ENCODE assay signal across 1 cellular context in the genomic region with DNA sequence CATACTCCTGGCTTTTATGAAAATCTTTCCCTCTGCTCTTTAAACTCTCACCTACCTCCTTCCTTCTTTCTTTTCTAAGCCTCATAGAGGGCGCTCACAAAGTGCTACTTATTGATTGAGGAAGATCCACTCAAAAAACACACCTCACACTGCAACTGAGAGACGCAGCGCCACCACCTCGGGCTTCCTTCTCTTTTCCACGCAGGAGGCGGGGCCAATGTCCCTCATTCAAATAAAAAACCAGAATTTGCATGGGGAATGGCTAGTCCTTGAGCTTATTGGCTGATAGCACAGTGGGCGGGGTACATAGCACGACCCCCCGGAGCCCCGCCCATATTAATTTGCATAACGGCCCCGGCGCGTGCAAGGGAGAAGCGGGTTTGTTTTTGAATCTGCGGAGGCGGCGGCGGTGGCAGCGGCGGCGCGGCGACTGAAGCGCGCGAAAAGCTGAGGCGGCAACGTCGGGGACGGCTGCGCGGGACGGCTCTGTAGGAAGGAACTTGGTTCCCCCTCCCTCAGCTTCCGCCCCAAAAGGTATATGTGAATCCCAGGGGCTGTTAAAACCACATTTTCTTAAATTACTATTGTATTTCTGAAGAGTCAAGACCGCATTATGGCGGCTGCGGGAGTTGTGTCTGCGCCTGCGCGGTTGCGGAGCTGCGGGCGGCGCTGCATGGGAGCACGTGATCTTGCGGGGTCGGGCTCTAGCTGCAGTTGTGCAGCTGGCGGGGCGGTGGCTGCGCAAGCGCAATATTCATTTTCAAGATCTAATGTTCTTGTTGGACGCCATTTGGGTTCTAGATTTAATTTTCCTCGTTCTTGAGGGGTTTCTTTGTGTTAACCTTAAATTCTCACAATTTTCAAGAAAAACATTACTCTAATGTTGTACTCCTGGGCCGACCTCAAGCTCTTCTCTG.
TF ChIP-seq lines count a peak whose summit lies in the region.

A gene with protein sequence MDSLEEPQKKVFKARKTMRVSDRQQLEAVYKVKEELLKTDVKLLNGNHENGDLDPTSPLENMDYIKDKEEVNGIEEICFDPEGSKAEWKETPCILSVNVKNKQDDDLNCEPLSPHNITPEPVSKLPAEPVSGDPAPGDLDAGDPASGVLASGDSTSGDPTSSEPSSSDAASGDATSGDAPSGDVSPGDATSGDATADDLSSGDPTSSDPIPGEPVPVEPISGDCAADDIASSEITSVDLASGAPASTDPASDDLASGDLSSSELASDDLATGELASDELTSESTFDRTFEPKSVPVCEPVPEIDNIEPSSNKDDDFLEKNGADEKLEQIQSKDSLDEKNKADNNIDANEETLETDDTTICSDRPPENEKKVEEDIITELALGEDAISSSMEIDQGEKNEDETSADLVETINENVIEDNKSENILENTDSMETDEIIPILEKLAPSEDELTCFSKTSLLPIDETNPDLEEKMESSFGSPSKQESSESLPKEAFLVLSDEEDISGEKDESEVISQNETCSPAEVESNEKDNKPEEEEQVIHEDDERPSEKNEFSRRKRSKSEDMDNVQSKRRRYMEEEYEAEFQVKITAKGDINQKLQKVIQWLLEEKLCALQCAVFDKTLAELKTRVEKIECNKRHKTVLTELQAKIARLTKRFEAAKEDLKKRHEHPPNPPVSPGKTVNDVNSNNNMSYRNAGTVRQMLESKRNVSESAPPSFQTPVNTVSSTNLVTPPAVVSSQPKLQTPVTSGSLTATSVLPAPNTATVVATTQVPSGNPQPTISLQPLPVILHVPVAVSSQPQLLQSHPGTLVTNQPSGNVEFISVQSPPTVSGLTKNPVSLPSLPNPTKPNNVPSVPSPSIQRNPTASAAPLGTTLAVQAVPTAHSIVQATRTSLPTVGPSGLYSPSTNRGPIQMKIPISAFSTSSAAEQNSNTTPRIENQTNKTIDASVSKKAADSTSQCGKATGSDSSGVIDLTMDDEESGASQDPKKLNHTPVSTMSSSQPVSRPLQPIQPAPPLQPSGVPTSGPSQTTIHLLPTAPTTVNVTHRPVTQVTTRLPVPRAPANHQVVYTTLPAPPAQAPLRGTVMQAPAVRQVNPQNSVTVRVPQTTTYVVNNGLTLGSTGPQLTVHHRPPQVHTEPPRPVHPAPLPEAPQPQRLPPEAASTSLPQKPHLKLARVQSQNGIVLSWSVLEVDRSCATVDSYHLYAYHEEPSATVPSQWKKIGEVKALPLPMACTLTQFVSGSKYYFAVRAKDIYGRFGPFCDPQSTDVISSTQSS (plus strand): TSS at position 389 of the 917 bp plus-strand sequence. CDS start 58,234 bp downstream, outside the sequence.

TF ChIP-seq in liver, 16 proteins besides CTCF, POLR2A, EP300 and RAD21 (continued from another document):
- TF ChIP-seq, protein P1, sequence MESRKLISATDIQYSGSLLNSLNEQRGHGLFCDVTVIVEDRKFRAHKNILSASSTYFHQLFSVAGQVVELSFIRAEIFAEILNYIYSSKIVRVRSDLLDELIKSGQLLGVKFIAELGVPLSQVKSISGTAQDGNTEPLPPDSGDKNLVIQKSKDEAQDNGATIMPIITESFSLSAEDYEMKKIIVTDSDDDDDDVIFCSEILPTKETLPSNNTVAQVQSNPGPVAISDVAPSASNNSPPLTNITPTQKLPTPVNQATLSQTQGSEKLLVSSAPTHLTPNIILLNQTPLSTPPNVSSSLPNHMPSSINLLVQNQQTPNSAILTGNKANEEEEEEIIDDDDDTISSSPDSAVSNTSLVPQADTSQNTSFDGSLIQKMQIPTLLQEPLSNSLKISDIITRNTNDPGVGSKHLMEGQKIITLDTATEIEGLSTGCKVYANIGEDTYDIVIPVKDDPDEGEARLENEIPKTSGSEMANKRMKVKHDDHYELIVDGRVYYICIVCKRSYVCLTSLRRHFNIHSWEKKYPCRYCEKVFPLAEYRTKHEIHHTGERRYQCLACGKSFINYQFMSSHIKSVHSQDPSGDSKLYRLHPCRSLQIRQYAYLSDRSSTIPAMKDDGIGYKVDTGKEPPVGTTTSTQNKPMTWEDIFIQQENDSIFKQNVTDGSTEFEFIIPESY (IDR thresholded peaks at IDR 0.05), result peak; percentile 9
- TF ChIP-seq EGR1 (IDR thresholded peaks at IDR 0.05; ENCODE audit: low read depth in 2 of 2) (peak; percentile 49 to 60), SP1 (IDR thresholded peaks at IDR 0.05) (peak; percentile 72), FOXA1 (IDR thresholded peaks at IDR 0.05) (peak; percentile 21), RXRA (IDR thresholded peaks at IDR 0.05) (peak in 1 of 2 donors; percentile 26), GABPA (IDR thresholded peaks at IDR 0.05 in 1 of 2, conservative IDR thresholded peaks at IDR 0.05 in 1 of 2) (no peak), HNF4A (conservative IDR thresholded peaks at IDR 0.05) (no peak), HNF4G (IDR thresholded peaks at IDR 0.05) (no peak)
- TF ChIP-seq, protein P2, sequence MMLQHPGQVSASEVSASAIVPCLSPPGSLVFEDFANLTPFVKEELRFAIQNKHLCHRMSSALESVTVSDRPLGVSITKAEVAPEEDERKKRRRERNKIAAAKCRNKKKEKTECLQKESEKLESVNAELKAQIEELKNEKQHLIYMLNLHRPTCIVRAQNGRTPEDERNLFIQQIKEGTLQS (IDR thresholded peaks at IDR 0.05), result no peak
- TF ChIP-seq, protein P3, sequence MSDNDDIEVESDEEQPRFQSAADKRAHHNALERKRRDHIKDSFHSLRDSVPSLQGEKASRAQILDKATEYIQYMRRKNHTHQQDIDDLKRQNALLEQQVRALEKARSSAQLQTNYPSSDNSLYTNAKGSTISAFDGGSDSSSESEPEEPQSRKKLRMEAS (IDR thresholded peaks at IDR 0.05), result peak; percentile 55
- TF ChIP-seq, protein P4, sequence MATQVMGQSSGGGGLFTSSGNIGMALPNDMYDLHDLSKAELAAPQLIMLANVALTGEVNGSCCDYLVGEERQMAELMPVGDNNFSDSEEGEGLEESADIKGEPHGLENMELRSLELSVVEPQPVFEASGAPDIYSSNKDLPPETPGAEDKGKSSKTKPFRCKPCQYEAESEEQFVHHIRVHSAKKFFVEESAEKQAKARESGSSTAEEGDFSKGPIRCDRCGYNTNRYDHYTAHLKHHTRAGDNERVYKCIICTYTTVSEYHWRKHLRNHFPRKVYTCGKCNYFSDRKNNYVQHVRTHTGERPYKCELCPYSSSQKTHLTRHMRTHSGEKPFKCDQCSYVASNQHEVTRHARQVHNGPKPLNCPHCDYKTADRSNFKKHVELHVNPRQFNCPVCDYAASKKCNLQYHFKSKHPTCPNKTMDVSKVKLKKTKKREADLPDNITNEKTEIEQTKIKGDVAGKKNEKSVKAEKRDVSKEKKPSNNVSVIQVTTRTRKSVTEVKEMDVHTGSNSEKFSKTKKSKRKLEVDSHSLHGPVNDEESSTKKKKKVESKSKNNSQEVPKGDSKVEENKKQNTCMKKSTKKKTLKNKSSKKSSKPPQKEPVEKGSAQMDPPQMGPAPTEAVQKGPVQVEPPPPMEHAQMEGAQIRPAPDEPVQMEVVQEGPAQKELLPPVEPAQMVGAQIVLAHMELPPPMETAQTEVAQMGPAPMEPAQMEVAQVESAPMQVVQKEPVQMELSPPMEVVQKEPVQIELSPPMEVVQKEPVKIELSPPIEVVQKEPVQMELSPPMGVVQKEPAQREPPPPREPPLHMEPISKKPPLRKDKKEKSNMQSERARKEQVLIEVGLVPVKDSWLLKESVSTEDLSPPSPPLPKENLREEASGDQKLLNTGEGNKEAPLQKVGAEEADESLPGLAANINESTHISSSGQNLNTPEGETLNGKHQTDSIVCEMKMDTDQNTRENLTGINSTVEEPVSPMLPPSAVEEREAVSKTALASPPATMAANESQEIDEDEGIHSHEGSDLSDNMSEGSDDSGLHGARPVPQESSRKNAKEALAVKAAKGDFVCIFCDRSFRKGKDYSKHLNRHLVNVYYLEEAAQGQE (IDR thresholded peaks at IDR 0.05), result peak; percentile 69
